In genomic region chr19:57903298-57904174, GRCh38 we compare ENCODE assay signal across 6 cellular contexts. TPM values are rescaled to one million over a fixed set of nuclear protein-coding genes. Genes with fewer than 3 reads are reported as not detected.
DNase-seq lines count a peak whose midpoint lies in the region; ATAC-seq and TF ChIP-seq lines count a peak whose summit lies in the region.

No MANE protein-coding gene starts in this region.

- H3K27me3 Mint-ChIP-seq in chondrocyte (ENCODE audit: low read depth), result no peaks in the 10 kb centered on the region
- H3K27me3 Mint-ChIP-seq in activated T-helper 2 cell treated with anti-CD3 and anti-CD28 coated beads, Interferon-gamma antibody, Interleukin-2, Interleukin-4, amounts not matched to agents 10 μg/mL and 5 μg/mL and 100 μg/mL, durations not matched to agents 14 hours and 24 hours and 36 hours (ENCODE audit: low read depth), result no peaks in the 10 kb centered on the region

- TF ChIP-seq POLR2A in gastrocnemius medialis (IDR thresholded peaks at IDR 0.05), result no peak

- ATAC-seq in gastrocnemius medialis, result peak in 1 of 2 donors; percentile 44
- no peak for ATAC-seq in HG03378 (IDR thresholded peaks at IDR 0.05; ENCODE audit: unreplicated experiment)

- peaks cover 0 to 5% (median 0%) of the 10 kb centered on the region in 3 donors for H3K9me3 ChIP-seq in gastrocnemius medialis

- TF ChIP-seq CTCF in chondrocyte (IDR thresholded peaks at IDR 0.05), result peak; percentile 80
- TF ChIP-seq CTCF in gastrocnemius medialis (IDR thresholded peaks at IDR 0.05 in 4 of 5, conservative IDR thresholded peaks at IDR 0.05 in 1 of 5), result peak in 3 of 5 experiments; percentile 23 to 38 (median 28)

- H3K27me3 ChIP-seq in gastrocnemius medialis, result no peaks in the 10 kb centered on the region

- H3K9me3 Mint-ChIP-seq in chondrocyte (ENCODE audit: low read depth), result peaks cover 8% of the 10 kb centered on the region
- peaks cover 51% of the 10 kb centered on the region for H3K9me3 Mint-ChIP-seq in activated T-helper 2 cell treated with anti-CD3 and anti-CD28 coated beads, Interferon-gamma antibody, Interleukin-2, Interleukin-4, amounts not matched to agents 10 μg/mL and 5 μg/mL and 100 μg/mL, durations not matched to agents 14 hours and 24 hours and 36 hours

- peak overlapping the region; percentile 33 for H3K27ac Mint-ChIP-seq in chondrocyte (ENCODE audit: unreplicated experiment)
- H3K27ac Mint-ChIP-seq in activated T-helper 2 cell treated with anti-CD3 and anti-CD28 coated beads, Interferon-gamma antibody, Interleukin-2, Interleukin-4, amounts not matched to agents 10 μg/mL and 5 μg/mL and 100 μg/mL, durations not matched to agents 14 hours and 24 hours and 36 hours, result no peak overlapping the region

- peaks cover 6 to 15% of the 10 kb centered on the region in 2 donors for H3K36me3 ChIP-seq in gastrocnemius medialis

- H3K4me1 Mint-ChIP-seq in chondrocyte (ENCODE audit: low read depth), result peaks cover 4% of the 10 kb centered on the region
- no peaks in the 10 kb centered on the region for H3K4me1 Mint-ChIP-seq in activated T-helper 2 cell treated with anti-CD3 and anti-CD28 coated beads, Interferon-gamma antibody, Interleukin-2, Interleukin-4, amounts not matched to agents 10 μg/mL and 5 μg/mL and 100 μg/mL, durations not matched to agents 14 hours and 24 hours and 36 hours (ENCODE audit: low read depth)

- DNase-seq in AG08395 (ENCODE audit: low spot score) (peak; percentile 53), HuH-7 (ENCODE audit: low spot score) (peak; percentile 19), chondrocyte (ENCODE audit: low spot score) (no peak), gastrocnemius medialis (no peak)
- DNase-seq in activated T-helper 2 cell treated with anti-CD3 and anti-CD28 coated beads, Interferon-gamma antibody, Interleukin-2, Interleukin-4, amounts not matched to agents 10 μg/mL and 5 μg/mL and 100 μg/mL, durations not matched to agents 14 hours and 24 hours and 36 hours (ENCODE audit: low spot score), result no peak

- no peak overlapping the region for H3K4me3 ChIP-seq in gastrocnemius medialis

- in situ Hi-C loops in gastrocnemius medialis (cut with MboI; ENCODE audit: low sequenced_read_pairs in 4 of 4), result loop anchor here in 2 of 4 donors (25.0 kb wide), 1 partner anchor 166 kb away; the partner anchor contains the start of genes ZNF671 (in 2 of the 2) and ZNF776 (in 2 of the 2)

- H3K4me3 Mint-ChIP-seq in chondrocyte (ENCODE audit: unreplicated experiment), result no peak overlapping the region
- H3K4me3 Mint-ChIP-seq in activated T-helper 2 cell treated with anti-CD3 and anti-CD28 coated beads, Interferon-gamma antibody, Interleukin-2, Interleukin-4, amounts not matched to agents 10 μg/mL and 5 μg/mL and 100 μg/mL, durations not matched to agents 14 hours and 24 hours and 36 hours (ENCODE audit: low read depth), result no peak overlapping the region

- peaks cover 23% of the 10 kb centered on the region for H3K36me3 Mint-ChIP-seq in chondrocyte (ENCODE audit: low read depth)
- H3K36me3 Mint-ChIP-seq in activated T-helper 2 cell treated with anti-CD3 and anti-CD28 coated beads, Interferon-gamma antibody, Interleukin-2, Interleukin-4, amounts not matched to agents 10 μg/mL and 5 μg/mL and 100 μg/mL, durations not matched to agents 14 hours and 24 hours and 36 hours (ENCODE audit: low read depth), result peaks cover 48% of the 10 kb centered on the region

- intact Hi-C loops in gastrocnemius medialis (cut with DNase I; ENCODE audit: low total_unique reads), result no loop called here
- intact Hi-C loops in activated T-helper 2 cell treated with anti-CD3 and anti-CD28 coated beads, Interferon-gamma antibody, Interleukin-2, Interleukin-4, amounts not matched to agents 10 μg/mL and 5 μg/mL and 100 μg/mL, durations not matched to agents 14 hours and 24 hours and 36 hours (cut with micrococcal nuclease), result no loop called here

- no peak overlapping the region for H3K27ac ChIP-seq in gastrocnemius medialis

- peaks cover 0 to 4% of the 10 kb centered on the region in 2 donors for H3K4me1 ChIP-seq in gastrocnemius medialis

RNA-seq across cellular contexts. Expression of gene ZNF417, which starts 12.9 kb away (rescaled TPM):
- 12.9 to 24.5 TPM (median 15.0 TPM) in 3 replicates for total RNA-seq in chondrocyte
- total RNA-seq in gastrocnemius medialis, result 1 to 10 TPM; 2.6 to 8.4 (median 4.6) TPM
- total RNA-seq in activated T-helper 2 cell treated with anti-CD3 and anti-CD28 coated beads, Interferon-gamma antibody, Interleukin-2, Interleukin-4, amounts not matched to agents 10 μg/mL and 5 μg/mL and 100 μg/mL, durations not matched to agents 14 hours and 24 hours and 36 hours, result 10.6 and 11.4 TPM in 2 replicates

RNA-seq across cellular contexts. Expression of gene ZNF814, which starts 14.7 kb away (rescaled TPM):
- total RNA-seq in chondrocyte, result 7.9 to 16.6 TPM (median 8.5 TPM) in 3 replicates
- 10 to 100 TPM in 1 of 4 donors, 1 to 10 TPM in 3; 3.3 to 18.0 (median 4.5) TPM for total RNA-seq in gastrocnemius medialis
- total RNA-seq in activated T-helper 2 cell treated with anti-CD3 and anti-CD28 coated beads, Interferon-gamma antibody, Interleukin-2, Interleukin-4, amounts not matched to agents 10 μg/mL and 5 μg/mL and 100 μg/mL, durations not matched to agents 14 hours and 24 hours and 36 hours, result 11.4 and 12.3 TPM in 2 replicates

RNA-seq across cellular contexts. Expression of gene ZNF418, which starts 31.7 kb away (rescaled TPM):
- total RNA-seq in chondrocyte (6.4 to 9.8 TPM (median 6.7 TPM) in 3 replicates), gastrocnemius medialis (1 to 10 TPM in 2 of 4 donors, under 1 TPM in 2; 0.52 to 2.4 (median 0.87) TPM)
- 1.1 and 2.1 TPM in 2 replicates for total RNA-seq in activated T-helper 2 cell treated with anti-CD3 and anti-CD28 coated beads, Interferon-gamma antibody, Interleukin-2, Interleukin-4, amounts not matched to agents 10 μg/mL and 5 μg/mL and 100 μg/mL, durations not matched to agents 14 hours and 24 hours and 36 hours

RNA-seq across cellular contexts. Expression of gene ZNF256, which starts 44.0 kb away (rescaled TPM):
- total RNA-seq in chondrocyte (4.6 to 7.7 TPM (median 5.1 TPM) in 3 replicates), gastrocnemius medialis (1 to 10 TPM in 2 of 4 donors, under 1 TPM in 2; 0.93 to 2.6 (median 1.4) TPM)
- total RNA-seq in activated T-helper 2 cell treated with anti-CD3 and anti-CD28 coated beads, Interferon-gamma antibody, Interleukin-2, Interleukin-4, amounts not matched to agents 10 μg/mL and 5 μg/mL and 100 μg/mL, durations not matched to agents 14 hours and 24 hours and 36 hours, result 2.7 and 3.0 TPM in 2 replicates

RNA-seq across cellular contexts. Expression of gene ZNF587, which starts 53.9 kb away (rescaled TPM):
- total RNA-seq in chondrocyte, result 27.1 to 39.9 TPM (median 30.8 TPM) in 3 replicates
- 1 to 10 TPM; 4.5 to 9.0 (median 5.5) TPM for total RNA-seq in gastrocnemius medialis
- 29.7 and 32.1 TPM in 2 replicates for total RNA-seq in activated T-helper 2 cell treated with anti-CD3 and anti-CD28 coated beads, Interferon-gamma antibody, Interleukin-2, Interleukin-4, amounts not matched to agents 10 μg/mL and 5 μg/mL and 100 μg/mL, durations not matched to agents 14 hours and 24 hours and 36 hours

Comparison
In these comparisons a context has a peak if more than half of its experiments do, and no peak if none do; other contexts are left out.
1. DNase-seq: peak in AG08395 (single experiment) and HuH-7 (single experiment); none in chondrocyte (single experiment), gastrocnemius medialis (0 of 2) and activated T-helper 2 cell treated with anti-CD3 and anti-CD28 coated beads, Interferon-gamma antibody, Interleukin-2, Interleukin-4, amounts not matched to agents 10 μg/mL and 5 μg/mL and 100 μg/mL, durations not matched to agents 14 hours and 24 hours and 36 hours (single experiment).